ENCODE assay signal across 8 cellular contexts in the genomic region with DNA sequence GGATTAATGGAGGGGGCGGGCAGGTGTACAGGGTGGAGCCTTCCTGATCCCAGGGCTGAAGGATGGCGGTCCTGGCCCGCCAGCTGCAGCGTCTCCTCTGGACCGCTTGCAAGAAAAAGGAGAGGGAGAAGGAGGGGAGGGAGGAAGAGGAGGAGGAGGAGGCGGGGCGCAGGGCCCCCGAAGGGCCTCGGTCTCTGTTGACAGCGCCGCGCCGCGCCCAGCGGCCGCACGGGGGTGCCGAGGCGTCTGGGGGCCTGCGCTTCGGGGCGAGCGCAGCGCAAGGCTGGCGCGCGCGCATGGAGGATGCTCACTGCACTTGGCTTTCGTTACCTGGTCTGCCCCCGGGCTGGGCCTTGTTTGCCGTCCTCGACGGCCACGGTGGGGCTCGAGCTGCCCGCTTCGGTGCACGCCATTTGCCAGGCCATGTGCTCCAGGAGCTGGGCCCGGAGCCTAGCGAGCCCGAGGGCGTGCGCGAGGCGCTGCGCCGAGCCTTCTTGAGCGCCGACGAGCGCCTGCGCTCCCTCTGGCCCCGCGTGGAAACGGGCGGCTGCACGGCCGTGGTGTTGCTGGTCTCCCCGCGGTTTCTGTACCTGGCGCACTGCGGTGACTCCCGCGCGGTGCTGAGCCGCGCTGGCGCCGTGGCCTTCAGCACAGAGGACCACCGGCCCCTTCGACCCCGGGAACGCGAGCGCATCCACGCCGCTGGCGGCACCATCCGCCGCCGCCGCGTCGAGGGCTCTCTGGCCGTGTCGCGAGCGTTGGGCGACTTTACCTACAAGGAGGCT. TPM values are rescaled to one million over a fixed set of nuclear protein-coding genes. Genes with fewer than 3 reads are reported as not detected.
A peak's percentile ranks its signal among the peaks of the same experiment; 100 is the strongest.
DNase-seq lines count a peak whose midpoint lies in the region; ATAC-seq and TF ChIP-seq lines count a peak whose summit lies in the region.

A gene with protein sequence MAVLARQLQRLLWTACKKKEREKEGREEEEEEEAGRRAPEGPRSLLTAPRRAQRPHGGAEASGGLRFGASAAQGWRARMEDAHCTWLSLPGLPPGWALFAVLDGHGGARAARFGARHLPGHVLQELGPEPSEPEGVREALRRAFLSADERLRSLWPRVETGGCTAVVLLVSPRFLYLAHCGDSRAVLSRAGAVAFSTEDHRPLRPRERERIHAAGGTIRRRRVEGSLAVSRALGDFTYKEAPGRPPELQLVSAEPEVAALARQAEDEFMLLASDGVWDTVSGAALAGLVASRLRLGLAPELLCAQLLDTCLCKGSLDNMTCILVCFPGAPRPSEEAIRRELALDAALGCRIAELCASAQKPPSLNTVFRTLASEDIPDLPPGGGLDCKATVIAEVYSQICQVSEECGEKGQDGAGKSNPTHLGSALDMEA (plus strand): TSS at position 33 of the 785 bp plus-strand sequence. CDS start 30 bp downstream, at position 63.

- ATAC-seq in CD4-positive, alpha-beta T cell (ENCODE audit: poor library complexity), result peak; percentile 58
- ATAC-seq in effector memory CD8-positive, alpha-beta T cell (replicated peaks), result peak; percentile 71
- ATAC-seq in GM21528 (IDR thresholded peaks at IDR 0.05; ENCODE audit: low FRiP score, unreplicated experiment) (no peak), HG02763 (IDR thresholded peaks at IDR 0.05; ENCODE audit: unreplicated experiment) (no peak)

- intact Hi-C loops in CD4-positive, alpha-beta T cell (cut with DNase I, micrococcal nuclease), result loop anchor here in 1 of 2 experiments (2.0 kb wide), 1 partner anchor 14 kb away; no protein-coding TSS in a partner anchor

- H3K27me3 Mint-ChIP-seq in CD4-positive, alpha-beta T cell, result peaks cover 15% of the 10 kb centered on the region
- H3K27me3 Mint-ChIP-seq in effector memory CD8-positive, alpha-beta T cell, result peaks cover 8 to 12% of the 10 kb centered on the region in 2 donors
- H3K27me3 Mint-ChIP-seq in nephron (ENCODE audit: low read depth), result peaks cover 67% of the 10 kb centered on the region

- peak; percentile 42 to 71 (median 58) for DNase-seq in CD4-positive, alpha-beta T cell
- DNase-seq in KG1 (lab: John Stamatoyannopoulos, UW) (peak; percentile 51), mesenteric fat pad (ENCODE audit: low spot score) (no peak)
- peak; percentile 74 for DNase-seq in activated CD4-positive, alpha-beta T cell treated with anti-CD3 and anti-CD28 coated beads for 48 hours
- peak; percentile 62 to 70 (median 62) for DNase-seq in effector memory CD8-positive, alpha-beta T cell

- peak within 1 kb of the TSS; percentile 79 for H3K27ac Mint-ChIP-seq in CD4-positive, alpha-beta T cell
- peak within 1 kb of the TSS; percentile 87 to 90 for H3K27ac Mint-ChIP-seq in effector memory CD8-positive, alpha-beta T cell
- peak within 1 kb of the TSS in 1 of 3 experiments; percentile 8 for H3K27ac Mint-ChIP-seq in nephron

- peak within 1 kb of the TSS; percentile 29 for H3K27ac ChIP-seq in CD4-positive, alpha-beta T cell (ENCODE audit: low read depth, low read length)

- POLR2A ChIA-PET in CD4-positive, alpha-beta T cell (lab: Charles Lee), result interaction anchor here (0.7 to 2.2 kb wide), 8 partner anchors 10 to 219 kb away, joined by 3 to 12 read pairs (median 4); no protein-coding TSS in a partner anchor

- H3K36me3 Mint-ChIP-seq in CD4-positive, alpha-beta T cell (ENCODE audit: low read depth), result no peaks in the 10 kb centered on the region
- peaks cover 16% of the 10 kb centered on the region for H3K36me3 Mint-ChIP-seq in effector memory CD8-positive, alpha-beta T cell (ENCODE audit: insufficient read depth)
- H3K36me3 Mint-ChIP-seq in nephron (ENCODE audit: low read depth), result no peaks in the 10 kb centered on the region

- H3K4me3 Mint-ChIP-seq in CD4-positive, alpha-beta T cell, result peak within 1 kb of the TSS; percentile 87
- H3K4me3 Mint-ChIP-seq in effector memory CD8-positive, alpha-beta T cell, result peak within 1 kb of the TSS; percentile 84 to 91
- H3K4me3 Mint-ChIP-seq in nephron, result peak within 1 kb of the TSS; percentile 79 to 85 (median 84)

- H3K27me3 ChIP-seq in CD4-positive, alpha-beta T cell (ENCODE audit: control insufficient read depth, insufficient read depth, low read length), result peaks cover 13% of the 10 kb centered on the region

- peaks cover 36% of the 10 kb centered on the region for H3K4me1 Mint-ChIP-seq in CD4-positive, alpha-beta T cell (ENCODE audit: low read depth)
- peaks cover 31 to 34% of the 10 kb centered on the region in 2 donors for H3K4me1 Mint-ChIP-seq in effector memory CD8-positive, alpha-beta T cell (ENCODE audit: low read depth in 2 of 2)
- peaks cover 28% of the 10 kb centered on the region for H3K4me1 Mint-ChIP-seq in nephron

- H3K9me3 Mint-ChIP-seq in CD4-positive, alpha-beta T cell, result no peaks in the 10 kb centered on the region
- H3K9me3 Mint-ChIP-seq in effector memory CD8-positive, alpha-beta T cell, result no peaks in the 10 kb centered on the region
- H3K9me3 Mint-ChIP-seq in nephron, result no peaks in the 10 kb centered on the region

- peak; percentile 35 for TF ChIP-seq CTCF in CD4-positive, alpha-beta T cell (IDR thresholded peaks at IDR 0.05)
- no peak for TF ChIP-seq CTCF in nephron (IDR thresholded peaks at IDR 0.05; ENCODE audit: unreplicated experiment in 3 of 3)

- H3K9me3 ChIP-seq in CD4-positive, alpha-beta T cell (ENCODE audit: control insufficient read depth, low read length), result no peaks in the 10 kb centered on the region

- CTCF ChIA-PET in CD4-positive, alpha-beta T cell (lab: Charles Lee), result interaction anchor here (0.9 to 5.1 kb wide), 3 partner anchors 13 to 144 kb away, joined by 3 to 32 read pairs (median 8); no protein-coding TSS in a partner anchor

RNA-seq across cellular contexts. Expression of the gene that starts here (rescaled TPM):
- 1 to 10 TPM; 3.3 to 3.5 TPM for total RNA-seq in CD4-positive, alpha-beta T cell
- 1.1 TPM for total RNA-seq in mesenteric fat pad

Comparison
In these comparisons a context has a peak if more than half of its experiments do, and no peak if none do; other contexts are left out.
1. ATAC-seq: peak in CD4-positive, alpha-beta T cell (single experiment) and effector memory CD8-positive, alpha-beta T cell (single experiment); none in GM21528 (single experiment) and HG02763 (single experiment).
2. Peak in every context shown above with its lines, with median percentiles within 50 percentile points of each other: H3K4me3 Mint-ChIP-seq.